In the genomic region with DNA sequence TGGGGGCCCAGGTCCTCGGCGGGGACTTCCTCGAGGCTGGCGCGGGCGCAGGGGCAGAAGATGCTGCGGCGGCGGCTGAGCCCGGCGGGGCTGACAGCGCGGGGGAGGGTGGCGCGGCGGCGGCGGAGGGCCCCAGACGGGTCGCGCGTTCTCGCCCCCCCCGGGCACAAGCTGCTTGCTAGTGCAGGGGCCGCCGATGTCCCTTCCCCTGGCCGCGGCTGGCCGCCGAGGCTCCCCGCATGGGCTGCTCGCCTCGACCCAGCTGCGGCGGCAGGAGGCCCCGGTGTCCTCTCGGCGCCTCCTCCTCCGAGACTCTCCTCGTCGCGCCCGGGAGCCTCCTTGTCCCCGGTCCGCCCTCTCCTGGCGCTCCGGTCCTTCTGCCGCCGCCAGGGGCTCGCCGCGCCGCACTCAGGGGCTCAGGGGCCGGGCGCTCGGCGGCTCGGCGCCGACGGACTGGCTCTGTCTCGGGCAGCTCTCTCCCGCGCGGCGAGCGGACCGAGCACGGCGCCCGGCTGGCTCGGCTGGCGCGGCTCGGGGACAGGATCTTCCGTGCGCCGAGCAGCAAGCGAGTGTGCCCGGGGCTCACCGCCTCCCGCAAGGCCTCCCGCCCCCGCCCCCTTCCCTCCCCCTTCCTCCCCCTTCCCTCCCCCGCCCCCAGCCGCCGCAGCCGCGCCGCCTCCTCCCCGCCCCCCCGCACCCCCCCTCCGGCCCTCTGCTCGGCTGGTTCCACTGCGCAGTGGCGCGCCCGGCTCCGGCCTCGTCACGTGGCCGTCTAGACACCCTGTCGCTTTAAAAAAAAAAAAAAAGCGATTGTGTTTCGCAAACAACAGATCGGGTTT, we compare ENCODE assay signal across 8 cellular contexts. TPM values are rescaled to one million over a fixed set of nuclear protein-coding genes. Genes with fewer than 3 reads are reported as not detected.
DNase-seq lines count a peak whose midpoint lies in the region; ATAC-seq and FAIRE-seq lines count a peak whose summit lies in the region.

No MANE protein-coding gene starts in this region.

- peak overlapping the region; percentile 87 to 99 (median 96) for H3K27ac Mint-ChIP-seq in naive thymus-derived CD4-positive, alpha-beta T cell
- peak overlapping the region; percentile 90 for H3K27ac Mint-ChIP-seq in stimulated activated naive CD8-positive, alpha-beta T cell treated with anti-CD3 and anti-CD28 coated beads, Interleukin-15, Interleukin-2, amounts not matched to agents 100 ng/mL and 50 ng/mL, for 24 hours

- H3K36me3 ChIP-seq in naive thymus-derived CD4-positive, alpha-beta T cell (ENCODE audit: control insufficient read depth in 2 of 3, insufficient read depth in 3 of 3, low read length in 3 of 3): no peaks in the 10 kb centered on the region

- POLR2A ChIA-PET in naive thymus-derived CD4-positive, alpha-beta T cell (lab: Charles Lee): interaction anchor here (0.6 to 3.6 kb wide), 15 partner anchors 11 to 1330 kb away, joined by 3 to 41 read pairs (median 4); no protein-coding TSS in a partner anchor

- CTCF ChIA-PET in naive thymus-derived CD4-positive, alpha-beta T cell (lab: Charles Lee): interaction anchor here (0.6 to 1.0 kb wide), 3 partner anchors 11 to 525 kb away, joined by 3 to 4 read pairs (median 3); no protein-coding TSS in a partner anchor

- no peaks in the 10 kb centered on the region for H3K27me3 ChIP-seq in naive thymus-derived CD4-positive, alpha-beta T cell (ENCODE audit: control insufficient read depth in 2 of 2, insufficient read depth in 2 of 2, low read length in 2 of 2)

- peaks cover 0 to 26% (median 0%) of the 10 kb centered on the region in 5 donors for H3K36me3 Mint-ChIP-seq in naive thymus-derived CD4-positive, alpha-beta T cell
- peaks cover 25% of the 10 kb centered on the region for H3K36me3 Mint-ChIP-seq in stimulated activated naive CD8-positive, alpha-beta T cell treated with anti-CD3 and anti-CD28 coated beads, Interleukin-15, Interleukin-2, amounts not matched to agents 100 ng/mL and 50 ng/mL, for 24 hours (ENCODE audit: low read depth)

- peaks cover 26 to 38% of the 10 kb centered on the region in 2 donors for H3K4me1 ChIP-seq in naive thymus-derived CD4-positive, alpha-beta T cell (ENCODE audit: control insufficient read depth in 2 of 2, insufficient read depth in 2 of 2, low read length in 2 of 2)

- H3K4me3 ChIP-seq in naive thymus-derived CD4-positive, alpha-beta T cell (ENCODE audit: low read length): peak overlapping the region; percentile 69

- no peaks in the 10 kb centered on the region for H3K9me3 ChIP-seq in naive thymus-derived CD4-positive, alpha-beta T cell (ENCODE audit: control insufficient read depth in 2 of 3, low read length in 3 of 3)

- no peak for FAIRE-seq in RCC 7860 (lab: Jason Lieb, UNC)

- peak; percentile 93 for DNase-seq in DMS53 treated with DMSO at 0.1 percent for 48 hours (lab: John Stamatoyannopoulos, UW; ENCODE audit: unreplicated experiment)
- peak; percentile 75 for DNase-seq in KBM-7
- peak; percentile 75 for DNase-seq in RCC 7860 (ENCODE audit: low spot score)
- DNase-seq in activated T-helper 1 cell treated with anti-CD3 and anti-CD28 coated beads, Interleukin-2, amount 50 U/mL, for 16 hours (ENCODE audit: low read depth in 1 of 2, low spot score in 1 of 2): peak; percentile 59 to 69
- DNase-seq in fibroblast of gingiva (ENCODE audit: low read depth): peak; percentile 90
- DNase-seq in naive thymus-derived CD4-positive, alpha-beta T cell: peak; percentile 59 to 79 (median 67)

- peak; percentile 33 for ATAC-seq in GM21576 (IDR thresholded peaks at IDR 0.05; ENCODE audit: unreplicated experiment)
- peak; percentile 69 for ATAC-seq in naive thymus-derived CD4-positive, alpha-beta T cell

- intact Hi-C loops in naive thymus-derived CD4-positive, alpha-beta T cell (cut with micrococcal nuclease): loop anchor here (1.0 to 5.0 kb wide), 9 partner anchors 25 to 1336 kb away; partner anchors contain the start of genes C18orf32 (in 1 of the 2), CXXC1 (in 1 of the 2) and SMAD2 (in 1 of the 2)

- H3K27me3 Mint-ChIP-seq in naive thymus-derived CD4-positive, alpha-beta T cell: peaks cover 0 to 11% (median 0%) of the 10 kb centered on the region in 5 donors
- H3K27me3 Mint-ChIP-seq in stimulated activated naive CD8-positive, alpha-beta T cell treated with anti-CD3 and anti-CD28 coated beads, Interleukin-15, Interleukin-2, amounts not matched to agents 100 ng/mL and 50 ng/mL, for 24 hours: peaks cover 3% of the 10 kb centered on the region

- H3K9me3 Mint-ChIP-seq in naive thymus-derived CD4-positive, alpha-beta T cell: peaks cover 0 to 4% (median 0%) of the 10 kb centered on the region in 11 donors
- H3K9me3 Mint-ChIP-seq in stimulated activated naive CD8-positive, alpha-beta T cell treated with anti-CD3 and anti-CD28 coated beads, Interleukin-15, Interleukin-2, amounts not matched to agents 100 ng/mL and 50 ng/mL, for 24 hours: no peaks in the 10 kb centered on the region

- H3K4me1 Mint-ChIP-seq in naive thymus-derived CD4-positive, alpha-beta T cell: peaks cover 24 to 55% (median 44%) of the 10 kb centered on the region in 7 donors
- H3K4me1 Mint-ChIP-seq in stimulated activated naive CD8-positive, alpha-beta T cell treated with anti-CD3 and anti-CD28 coated beads, Interleukin-15, Interleukin-2, amounts not matched to agents 100 ng/mL and 50 ng/mL, for 24 hours (ENCODE audit: low read depth): peaks cover 31% of the 10 kb centered on the region

- in situ Hi-C loops in KBM-7 (cut with MboI; ENCODE audit: low pct_unique_long_range_greater_than_20kb, low sequenced_read_pairs): no loop called here

- H3K27ac ChIP-seq in naive thymus-derived CD4-positive, alpha-beta T cell (ENCODE audit: low read depth, low read length): peak overlapping the region; percentile 76

- peak overlapping the region; percentile 84 to 97 (median 94) for H3K4me3 Mint-ChIP-seq in naive thymus-derived CD4-positive, alpha-beta T cell
- H3K4me3 Mint-ChIP-seq in stimulated activated naive CD8-positive, alpha-beta T cell treated with anti-CD3 and anti-CD28 coated beads, Interleukin-15, Interleukin-2, amounts not matched to agents 100 ng/mL and 50 ng/mL, for 24 hours: peak overlapping the region; percentile 90

RNA-seq across cellular contexts. Expression of gene SMAD7, which starts 0.9 kb away (rescaled TPM):
- 10 to 100 TPM; 21.2 to 79.4 (median 30.1) TPM for total RNA-seq in naive thymus-derived CD4-positive, alpha-beta T cell
- polyA plus RNA-seq in naive thymus-derived CD4-positive, alpha-beta T cell: 1 to 10 TPM; 5.3 to 6.5 TPM

Comparison
In these comparisons a context has a peak if more than half of its experiments do, and no peak if none do; other contexts are left out.
1. Peak in every context shown above with its lines: DNase-seq, ATAC-seq, H3K4me3 ChIP-seq and H3K27ac ChIP-seq.